In the genomic region with DNA sequence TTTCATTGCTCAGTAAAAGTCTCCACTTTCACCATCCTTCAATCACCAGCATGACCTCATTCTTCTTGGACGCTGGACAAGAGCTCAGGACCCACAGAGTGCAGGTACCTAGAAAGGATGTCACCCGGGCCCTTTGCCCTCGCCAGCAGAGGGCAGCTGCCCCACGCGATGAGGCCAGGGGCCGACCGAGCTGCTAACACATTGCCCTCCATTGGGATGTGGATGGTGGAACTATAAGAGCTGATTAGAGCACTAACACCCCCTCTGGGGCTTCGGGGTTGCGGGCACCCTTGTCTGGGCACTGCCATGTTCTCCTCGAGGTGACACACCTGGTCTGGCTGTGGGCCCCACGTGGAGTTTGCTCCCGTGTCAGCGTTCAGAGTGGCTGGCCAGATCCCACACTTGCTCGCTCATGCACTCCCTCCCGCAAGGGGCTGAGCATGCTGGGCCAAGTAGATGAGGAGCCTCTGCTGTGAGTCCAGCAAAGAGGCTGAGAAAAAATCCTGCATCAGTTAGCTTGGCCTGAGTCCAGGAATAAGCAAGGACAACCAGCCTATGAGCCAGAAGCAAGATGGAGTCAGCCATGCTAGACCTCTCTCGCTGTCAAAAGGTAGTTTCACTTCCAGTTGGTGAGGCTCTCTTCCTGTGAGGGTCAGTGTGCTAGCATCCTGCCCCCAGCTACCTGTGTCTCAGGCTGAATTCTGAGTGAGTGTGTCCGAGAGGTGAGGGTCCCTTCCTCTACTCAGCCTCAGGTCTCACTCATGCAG, we compare ENCODE assay signal across 11 cellular contexts. TPM values are rescaled to one million over a fixed set of nuclear protein-coding genes. Genes with fewer than 3 reads are reported as not detected.
DNase-seq lines count a peak whose midpoint lies in the region; ATAC-seq, FAIRE-seq and TF ChIP-seq lines count a peak whose summit lies in the region.
"Had no signal": no experiment of that assay in that cellular context is flagged by ENCODE, and none has a peak within 500 bp of the region (broad histone marks: within the 10 kb centered on the region; RNA-seq: fewer than 3 reads in every experiment).

No MANE protein-coding gene starts in this region.

- H3K79me2 ChIP-seq in GM23248 (ENCODE audit: insufficient read depth): no peaks in the 10 kb centered on the region

- H3K9me2 ChIP-seq in GM23248 (ENCODE audit: insufficient read depth): no peaks in the 10 kb centered on the region

- peaks cover 3 to 15% (median 9%) of the 10 kb centered on the region in 3 donors for H3K27me3 Mint-ChIP-seq in immature natural killer cell (ENCODE audit: low read depth in 3 of 3)

- H3K36me3 ChIP-seq in GM23248 (ENCODE audit: low read depth) (no peaks in the 10 kb centered on the region), SJCRH30 (no peaks in the 10 kb centered on the region)

- H3K4me1 Mint-ChIP-seq in immature natural killer cell: peaks cover 9 to 17% of the 10 kb centered on the region in 2 donors

- H3K4me3 ChIP-seq in AG10803 (ENCODE audit: low read length) (no peak overlapping the region), GM23248 (no peak overlapping the region), SJCRH30 (no peak overlapping the region)

- no peak overlapping the region for H3K27ac Mint-ChIP-seq in immature natural killer cell
- H3K27ac Mint-ChIP-seq: dendritic cell treated with granulocyte-macrophage colony-stimulating factor and Interleukin-4, amounts not matched to agents 40 ng/mL and 50 ng/mL, for 4 days had no signal

- H3K9me3 ChIP-seq in GM23248 (ENCODE audit: low read depth) (no peaks in the 10 kb centered on the region), SJCRH30 (replicated peaks) (no peaks in the 10 kb centered on the region)

- no peak for ATAC-seq in HG03457 (IDR thresholded peaks at IDR 0.05; ENCODE audit: unreplicated experiment)
- no peak for ATAC-seq in HG03571 (IDR thresholded peaks at IDR 0.05; ENCODE audit: unreplicated experiment)

- H3K36me3 Mint-ChIP-seq in immature natural killer cell: peaks cover 3 to 4% (median 4%) of the 10 kb centered on the region in 3 donors

- DNase-seq in AG10803 (ENCODE audit: low read depth): peak; percentile 2
- peak; percentile 17 for DNase-seq in GM23248
- DNase-seq in SK-MEL-5 (ENCODE audit: low read depth, low spot score): peak; percentile 48
- DNase-seq in immature natural killer cell: peak in 2 of 3 donors; percentile 31 to 34
- DNase-seq in urothelium cell line (ENCODE audit: low spot score): no peak
- DNase-seq in SJCRH30: no peak
- DNase-seq: HCEC 1CT; stimulated activated CD4-positive, alpha-beta T cell treated with anti-CD3 and anti-CD28 coated beads, Interleukin-2, amount 100 ng/mL, for 48 hours had no signal

- H3K9me3 Mint-ChIP-seq in immature natural killer cell: no peaks in the 10 kb centered on the region
- H3K9me3 Mint-ChIP-seq: dendritic cell treated with granulocyte-macrophage colony-stimulating factor and Interleukin-4, amounts not matched to agents 40 ng/mL and 50 ng/mL, for 4 days had no signal

- no peak overlapping the region for H3K4me3 Mint-ChIP-seq in immature natural killer cell
- H3K4me3 Mint-ChIP-seq: dendritic cell treated with granulocyte-macrophage colony-stimulating factor and Interleukin-4, amounts not matched to agents 40 ng/mL and 50 ng/mL, for 4 days had no signal

- TF ChIP-seq CTCF in AG10803 (conservative IDR thresholded peaks at IDR 0.05; ENCODE audit: low read length): peak; percentile 32

- no peak for FAIRE-seq in urothelium cell line (lab: Jason Lieb, UNC)

- H3K4me1 ChIP-seq in GM23248 (ENCODE audit: insufficient read depth) (no peaks in the 10 kb centered on the region), SJCRH30 (peaks cover 8% of the 10 kb centered on the region)

- no peak overlapping the region for H3K4me2 ChIP-seq in GM23248 (ENCODE audit: unreplicated experiment)

- no peak overlapping the region for H2AFZ ChIP-seq in GM23248

- H3K27ac ChIP-seq in GM23248 (no peak overlapping the region), SJCRH30 (no peak overlapping the region)

- H3K9ac ChIP-seq in GM23248: no peak overlapping the region

- in situ Hi-C loops in GM23248 (cut with MboI): loop anchor here (25.0 kb wide), 1 partner anchor 455 kb away; a partner anchor contains a TSS
- in situ Hi-C loops in SK-MEL-5 (cut with HindIII; ENCODE audit: low pct_unique_long_range_greater_than_20kb, low sequenced_read_pairs): no loop called here

- H4K20me1 ChIP-seq in GM23248 (ENCODE audit: insufficient read depth): no peaks in the 10 kb centered on the region

- peaks cover 82% of the 10 kb centered on the region for H3K27me3 ChIP-seq in GM23248 (replicated peaks; ENCODE audit: insufficient read depth)
- H3K27me3 ChIP-seq in SJCRH30: 0 out of 2 replicates have a peak, but pooled peaks cover 3% of the 10 kb centered on the region

- no peaks in the 10 kb centered on the region for H3F3A ChIP-seq in GM23248 (ENCODE audit: insufficient read depth)

- WGBS in GM23248 (ENCODE audit: low coverage in 1 of 2, low lambda C conversion rate in 2 of 2, missing lambda C conversion rate in 2 of 2), 2 experiments: 68 to 71% methylated on average over 14 to 17 of the region's 17 CpGs

RNA-seq across cellular contexts. Expression of a gene that starts 9.8 kb away (rescaled TPM):
- total RNA-seq in GM23248 (2014; rRNA removed; shearing (Covaris generic)): not detected in 2 replicates
- polyA plus RNA-seq in GM23248 (2016; fragmentation: Nextera tagmentation; extraction: Ambion mirVana) (not detected in 2 replicates), immature natural killer cell (not detected)
- total RNA-seq in SK-MEL-5 (2014; rRNA removed; shearing (Covaris generic)): not detected in 2 replicates
- not detected in 2 replicates for polyA plus RNA-seq in SK-MEL-5 (2015; cell fraction: cytosol; rRNA removed)
- polyA plus RNA-seq in SK-MEL-5 (2015; cell fraction: nucleus; rRNA removed): not detected in 2 replicates
- total RNA-seq in SJCRH30 (2014; rRNA removed; shearing (Covaris generic)): not detected in 2 replicates

RNA-seq across cellular contexts. Expression of a gene that starts 43.6 kb away (rescaled TPM):
- 1.6 and 67.4 TPM in 2 replicates for total RNA-seq in GM23248 (2014; rRNA removed; shearing (Covaris generic))
- polyA plus RNA-seq in GM23248 (2016; fragmentation: Nextera tagmentation; extraction: Ambion mirVana): 0.41 and 0.53 TPM in 2 replicates
- total RNA-seq in SK-MEL-5 (2014; rRNA removed; shearing (Covaris generic)): 0.11 TPM in 1 of 2 replicates, not detected in the other
- polyA plus RNA-seq in SK-MEL-5 (2015; cell fraction: cytosol; rRNA removed): 0.05 and 0.19 TPM in 2 replicates
- 0.54 TPM in 1 of 2 replicates, not detected in the other for polyA plus RNA-seq in SK-MEL-5 (2015; cell fraction: nucleus; rRNA removed)
- polyA plus RNA-seq in immature natural killer cell: under 1 TPM; 0.09 to 0.93 (median 0.39) TPM
- 0.18 and 0.23 TPM in 2 replicates for total RNA-seq in SJCRH30 (2014; rRNA removed; shearing (Covaris generic))

RNA-seq across cellular contexts. Expression of a gene that starts 56.9 kb away (rescaled TPM):
- 305 and 338 TPM in 2 replicates for total RNA-seq in GM23248 (2014; rRNA removed; shearing (Covaris generic))
- polyA plus RNA-seq in GM23248 (2016; fragmentation: Nextera tagmentation; extraction: Ambion mirVana) (321 and 327 TPM in 2 replicates), immature natural killer cell (100 to 1,000 TPM; 471 to 795 (median 488) TPM)
- 428 and 450 TPM in 2 replicates for total RNA-seq in SK-MEL-5 (2014; rRNA removed; shearing (Covaris generic))
- 1,298 and 1,366 TPM in 2 replicates for polyA plus RNA-seq in SK-MEL-5 (2015; cell fraction: cytosol; rRNA removed)
- 168 and 178 TPM in 2 replicates for polyA plus RNA-seq in SK-MEL-5 (2015; cell fraction: nucleus; rRNA removed)
- 70.2 and 71.4 TPM in 2 replicates for total RNA-seq in SJCRH30 (2014; rRNA removed; shearing (Covaris generic))

Comparison
In these comparisons a context has a peak if more than half of its experiments do, and no peak if none do; other contexts are left out.
1. DNase-seq: peak in AG10803 (single experiment), GM23248 (single experiment), SK-MEL-5 (single experiment) and immature natural killer cell (2 of 3); none in urothelium cell line (single experiment) and SJCRH30 (0 of 2).